Comparison of ENCODE assay signal across 11 cellular contexts in genomic region chr6:123965894-123966293, GRCh38.
DNase-seq lines count a peak whose midpoint lies in the region; ATAC-seq and TF ChIP-seq lines count a peak whose summit lies in the region.
"Had no signal": no experiment of that assay in that cellular context is flagged by ENCODE, and none has a peak within 500 bp of the region (broad histone marks: within the 10 kb centered on the region; RNA-seq: fewer than 3 reads in every experiment).

No MANE protein-coding gene starts in this region.

- H3K27ac ChIP-seq in OCI-LY3 (ENCODE audit: low read length): no peak overlapping the region

- H3K79me2 ChIP-seq in OCI-LY3 (ENCODE audit: low read length): no peaks in the 10 kb centered on the region

- H2AFZ ChIP-seq in OCI-LY3 (ENCODE audit: low read depth, low read length): no peak overlapping the region

- H3K27ac Mint-ChIP-seq in stimulated activated effector memory CD8-positive, alpha-beta T cell treated with anti-CD3 and anti-CD28 coated beads, Interleukin-12 subunit alpha, Interleukin-12 subunit beta, amount 100 ng/mL, for 72 hours: no peak overlapping the region
- H3K27ac Mint-ChIP-seq: activated T-helper 2 cell treated with anti-CD3 and anti-CD28 coated beads, Interferon-gamma antibody, Interleukin-2, Interleukin-4, amounts not matched to agents 10 μg/mL and 5 μg/mL and 100 μg/mL, durations not matched to agents 14 hours and 24 hours and 36 hours had no signal

- peak; percentile 2 for DNase-seq in NCI-H2227 (lab: John Stamatoyannopoulos, UW; ENCODE audit: unreplicated experiment)
- DNase-seq in NCI-H2227 treated with DMSO at 0.1 percent for 48 hours (lab: John Stamatoyannopoulos, UW): no peak
- peak in 25 of 42 donors; percentile 5 to 71 (median 32) for DNase-seq in head of caudate nucleus
- peak; percentile 16 for DNase-seq in retina
- DNase-seq in stimulated activated effector memory CD8-positive, alpha-beta T cell treated with anti-CD3 and anti-CD28 coated beads, Interleukin-12 subunit alpha, Interleukin-12 subunit beta, amount 100 ng/mL, for 72 hours (ENCODE audit: low spot score in 2 of 2): no peak
- DNase-seq: AML-193, foreskin fibroblast had no signal

- peaks cover 11% of the 10 kb centered on the region for H3K9me3 Mint-ChIP-seq in stimulated activated effector memory CD8-positive, alpha-beta T cell treated with anti-CD3 and anti-CD28 coated beads, Interleukin-12 subunit alpha, Interleukin-12 subunit beta, amount 100 ng/mL, for 72 hours
- H3K9me3 Mint-ChIP-seq: activated T-helper 2 cell treated with anti-CD3 and anti-CD28 coated beads, Interferon-gamma antibody, Interleukin-2, Interleukin-4, amounts not matched to agents 10 μg/mL and 5 μg/mL and 100 μg/mL, durations not matched to agents 14 hours and 24 hours and 36 hours had no signal

- no peaks in the 10 kb centered on the region for H3K9me3 ChIP-seq in OCI-LY3 (ENCODE audit: insufficient read depth, low read length)

- ATAC-seq in HG02970 (IDR thresholded peaks at IDR 0.05; ENCODE audit: low FRiP score, unreplicated experiment) (no peak), GM18861 (IDR thresholded peaks at IDR 0.05; ENCODE audit: unreplicated experiment) (no peak)
- ATAC-seq in stimulated activated effector memory CD8-positive, alpha-beta T cell treated with anti-CD3 and anti-CD28 coated beads, Interleukin-12 subunit alpha, Interleukin-12 subunit beta, amount 100 ng/mL, for 72 hours: no peak

- no peak overlapping the region for H3K4me3 Mint-ChIP-seq in stimulated activated effector memory CD8-positive, alpha-beta T cell treated with anti-CD3 and anti-CD28 coated beads, Interleukin-12 subunit alpha, Interleukin-12 subunit beta, amount 100 ng/mL, for 72 hours

- intact Hi-C loops in head of caudate nucleus (cut with DNase I): loop anchor here (5.0 kb wide), 1 partner anchor 164 kb away; the partner anchor contains the start of gene NKAIN2

- no peaks in the 10 kb centered on the region for H3K27me3 ChIP-seq in OCI-LY3 (ENCODE audit: low read depth, low read length)

- H3K36me3 ChIP-seq in OCI-LY3 (replicated peaks; ENCODE audit: low read depth, low read length): no peaks in the 10 kb centered on the region

- H3K4me1 ChIP-seq in OCI-LY3 (ENCODE audit: low read length): peaks cover 14% of the 10 kb centered on the region; the same call in 1 of the 2 replicates

- H3K9ac ChIP-seq in OCI-LY3 (ENCODE audit: low read length): no peak overlapping the region

- H3K4me2 ChIP-seq in OCI-LY3 (ENCODE audit: low read length): no peak overlapping the region

- H4K20me1 ChIP-seq in OCI-LY3 (ENCODE audit: insufficient read depth, low read length): no peaks in the 10 kb centered on the region

- H3K4me1 Mint-ChIP-seq in stimulated activated effector memory CD8-positive, alpha-beta T cell treated with anti-CD3 and anti-CD28 coated beads, Interleukin-12 subunit alpha, Interleukin-12 subunit beta, amount 100 ng/mL, for 72 hours: no peaks in the 10 kb centered on the region

- peak; percentile 31 for TF ChIP-seq CTCF in OCI-LY3 (IDR thresholded peaks at IDR 0.05; ENCODE audit: low read depth, low read length)

- H3K4me3 ChIP-seq in OCI-LY3 (ENCODE audit: low read length): no peak overlapping the region

- no peaks in the 10 kb centered on the region for H3K36me3 Mint-ChIP-seq in stimulated activated effector memory CD8-positive, alpha-beta T cell treated with anti-CD3 and anti-CD28 coated beads, Interleukin-12 subunit alpha, Interleukin-12 subunit beta, amount 100 ng/mL, for 72 hours

Comparison
In these comparisons a context has a peak if more than half of its experiments do, and no peak if none do; other contexts are left out.
1. DNase-seq: peak in NCI-H2227 (single experiment), head of caudate nucleus (25 of 42) and retina (single experiment); none in NCI-H2227 treated with DMSO at 0.1 percent for 48 hours (single experiment) and stimulated activated effector memory CD8-positive, alpha-beta T cell treated with anti-CD3 and anti-CD28 coated beads, Interleukin-12 subunit alpha, Interleukin-12 subunit beta, amount 100 ng/mL, for 72 hours (0 of 2).